In the genomic region with DNA sequence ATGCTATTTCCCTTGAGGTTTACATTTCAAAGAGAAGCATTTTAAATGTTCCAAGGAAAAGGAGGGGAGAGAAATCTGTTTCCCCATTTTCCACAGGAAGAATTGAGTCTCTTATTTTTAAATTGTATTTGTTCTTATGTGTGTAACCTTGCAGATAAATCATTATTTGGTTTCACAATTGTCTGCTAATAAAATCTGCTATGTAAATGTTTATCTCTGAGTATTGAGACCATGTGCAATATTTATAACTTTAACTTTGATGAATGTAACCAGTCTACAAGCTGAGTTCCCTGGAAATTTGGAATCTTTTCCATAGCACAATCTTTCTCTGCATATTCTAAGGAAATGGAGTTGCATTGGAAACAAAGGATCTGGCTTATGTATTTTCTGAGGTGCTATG, we compare ENCODE assay signal across 20 cellular contexts.
DNase-seq lines count a peak whose midpoint lies in the region; ATAC-seq and TF ChIP-seq lines count a peak whose summit lies in the region.
"Had no signal": no experiment of that assay in that cellular context is flagged by ENCODE, and none has a peak within 500 bp of the region (broad histone marks: within the 10 kb centered on the region; RNA-seq: fewer than 3 reads in every experiment).

No MANE protein-coding gene starts in this region.

- POLR2A ChIA-PET in WTC11 (lab: Charles Lee), result no interaction called here

- H3K9me3 Mint-ChIP-seq in WTC11, result peaks cover 26% of the 10 kb centered on the region
- H3K9me3 Mint-ChIP-seq: CD4-positive, alpha-beta T cell; CD8-positive, alpha-beta T cell had no signal

- DNase-seq in LNCaP clone FGC (ENCODE audit: low read depth) (peak; percentile 45), sigmoid colon (no peak), WTC11 (ENCODE audit: low spot score) (no peak), breast epithelium (ENCODE audit: low spot score in 2 of 2) (no peak), AG08396 (ENCODE audit: low spot score) (no peak)
- DNase-seq: 8988T; ACHN; AML-193; Caco-2; Calu3; CD4-positive, alpha-beta T cell; CD8-positive, alpha-beta T cell; DMS79 treated with DMSO at 0.1 percent for 48 hours; GF-D8 had no signal

- TF ChIP-seq CTCF in LNCaP clone FGC (IDR thresholded peaks at IDR 0.05; ENCODE audit: control insufficient read depth, extremely low read depth, insufficient read depth) (no peak), VCaP (conservative IDR thresholded peaks at IDR 0.05) (no peak), sigmoid colon (IDR thresholded peaks at IDR 0.05) (no peak), WTC11 (IDR thresholded peaks at IDR 0.05) (no peak), breast epithelium (IDR thresholded peaks at IDR 0.05) (no peak)

- no peaks in the 10 kb centered on the region for H3K27me3 Mint-ChIP-seq in WTC11 (ENCODE audit: low read depth)
- H3K27me3 Mint-ChIP-seq: B cell had no signal

- no peak for TF ChIP-seq POLR2A in sigmoid colon (IDR thresholded peaks at IDR 0.05)
- TF ChIP-seq POLR2A in breast epithelium (IDR thresholded peaks at IDR 0.05), result no peak

- H3K36me3 ChIP-seq in muscle layer of colon (ENCODE audit: insufficient read depth, low read length) (no peaks in the 10 kb centered on the region), sigmoid colon (no peaks in the 10 kb centered on the region), breast epithelium (no peaks in the 10 kb centered on the region)
- H3K36me3 ChIP-seq: BLaER1 treated with 17β-estradiol and CSF1 and Interleukin-3, amounts not matched to agents 10 nM and 100 nM had no signal

- CTCF ChIA-PET in WTC11 (lab: Charles Lee), result no interaction called here

- H3K27ac ChIP-seq in VCaP (peak overlapping the region; percentile 72), muscle layer of colon (ENCODE audit: low read depth, low read length) (peak overlapping the region; percentile 54), sigmoid colon (peak overlapping the region in 3 of 4 donors; percentile 28 to 57 (median 38)), breast epithelium (no peak overlapping the region)
- H3K27ac ChIP-seq: BLaER1 treated with 17β-estradiol and CSF1 and Interleukin-3, amounts not matched to agents 10 nM and 100 nM; C4-2B had no signal

- H3K9me3 ChIP-seq in muscle layer of colon (ENCODE audit: low read length) (no peaks in the 10 kb centered on the region), sigmoid colon (no peaks in the 10 kb centered on the region), breast epithelium (no peaks in the 10 kb centered on the region)
- H3K9me3 ChIP-seq: BLaER1 treated with 17β-estradiol and CSF1 and Interleukin-3, amounts not matched to agents 10 nM and 100 nM; Caco-2 had no signal

- ATAC-seq in WTC11, result no peak
- ATAC-seq in HG03139 (IDR thresholded peaks at IDR 0.05; ENCODE audit: unreplicated experiment), result no peak
- ATAC-seq: CD8-positive, alpha-beta T cell had no signal

- H3K27ac Mint-ChIP-seq in WTC11, result no peak overlapping the region
- H3K27ac Mint-ChIP-seq: B cell; CD4-positive, alpha-beta T cell; CD8-positive, alpha-beta T cell had no signal

- peaks cover 29% of the 10 kb centered on the region for H3K4me1 ChIP-seq in muscle layer of colon (ENCODE audit: insufficient read depth, low read length)
- H3K4me1 ChIP-seq in sigmoid colon, result peaks cover 0 to 48% (median 31%) of the 10 kb centered on the region in 4 donors
- no peaks in the 10 kb centered on the region for H3K4me1 ChIP-seq in breast epithelium
- H3K4me1 ChIP-seq: BLaER1 treated with 17β-estradiol and CSF1 and Interleukin-3, amounts not matched to agents 10 nM and 100 nM had no signal

- H3K27me3 ChIP-seq in muscle layer of colon (ENCODE audit: control insufficient read depth in 1 of 2, insufficient read depth in 2 of 2, low read length in 2 of 2) (no peaks in the 10 kb centered on the region), sigmoid colon (no peaks in the 10 kb centered on the region), breast epithelium (no peaks in the 10 kb centered on the region)
- H3K27me3 ChIP-seq: BLaER1 treated with 17β-estradiol and CSF1 and Interleukin-3, amounts not matched to agents 10 nM and 100 nM had no signal

- no peak overlapping the region for H3K9ac ChIP-seq in muscle layer of colon (ENCODE audit: low read length)
- H3K9ac ChIP-seq: BLaER1 treated with 17β-estradiol and CSF1 and Interleukin-3, amounts not matched to agents 10 nM and 100 nM had no signal

- no peak overlapping the region for H3K4me3 Mint-ChIP-seq in WTC11
- H3K4me3 Mint-ChIP-seq: B cell; CD4-positive, alpha-beta T cell; CD8-positive, alpha-beta T cell had no signal

- peaks cover 3% of the 10 kb centered on the region for H3K4me1 Mint-ChIP-seq in WTC11
- H3K4me1 Mint-ChIP-seq: B cell had no signal

- H3K4me3 ChIP-seq in LNCaP clone FGC (ENCODE audit: low read depth, low read length) (no peak overlapping the region), muscle layer of colon (ENCODE audit: low read depth in 1 of 2, low read length in 2 of 2) (no peak overlapping the region), sigmoid colon (no peak overlapping the region), breast epithelium (no peak overlapping the region)
- H3K4me3 ChIP-seq: BLaER1 treated with 17β-estradiol and CSF1 and Interleukin-3, amounts not matched to agents 10 nM and 100 nM had no signal

- intact Hi-C loops in sigmoid colon (cut with DNase I), result no loop called here
- intact Hi-C loops in breast epithelium (cut with DNase I; ENCODE audit: low total_unique reads), result no loop called here

- peaks cover 17% of the 10 kb centered on the region for H3K36me3 Mint-ChIP-seq in WTC11
- H3K36me3 Mint-ChIP-seq: CD8-positive, alpha-beta T cell had no signal

- TF ChIP-seq EP300 in sigmoid colon (IDR thresholded peaks at IDR 0.05), result no peak

TF ChIP-seq in WTC11, 78 proteins besides CTCF, POLR2A, EP300 and RAD21:
- TF ChIP-seq RORB (CRISPR knock-in tag; IDR thresholded peaks at IDR 0.05) (no peak), NFYB (CRISPR knock-in tag; conservative IDR thresholded peaks at IDR 0.05; ENCODE audit: low read depth) (no peak), NFATC4 (CRISPR knock-in tag; IDR thresholded peaks at IDR 0.05) (no peak), MYBL2 (CRISPR knock-in tag; IDR thresholded peaks at IDR 0.05) (no peak)
- TF ChIP-seq, protein P1, sequence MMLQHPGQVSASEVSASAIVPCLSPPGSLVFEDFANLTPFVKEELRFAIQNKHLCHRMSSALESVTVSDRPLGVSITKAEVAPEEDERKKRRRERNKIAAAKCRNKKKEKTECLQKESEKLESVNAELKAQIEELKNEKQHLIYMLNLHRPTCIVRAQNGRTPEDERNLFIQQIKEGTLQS (CRISPR knock-in tag; conservative IDR thresholded peaks at IDR 0.05), result no peak
- TF ChIP-seq, protein P2, sequence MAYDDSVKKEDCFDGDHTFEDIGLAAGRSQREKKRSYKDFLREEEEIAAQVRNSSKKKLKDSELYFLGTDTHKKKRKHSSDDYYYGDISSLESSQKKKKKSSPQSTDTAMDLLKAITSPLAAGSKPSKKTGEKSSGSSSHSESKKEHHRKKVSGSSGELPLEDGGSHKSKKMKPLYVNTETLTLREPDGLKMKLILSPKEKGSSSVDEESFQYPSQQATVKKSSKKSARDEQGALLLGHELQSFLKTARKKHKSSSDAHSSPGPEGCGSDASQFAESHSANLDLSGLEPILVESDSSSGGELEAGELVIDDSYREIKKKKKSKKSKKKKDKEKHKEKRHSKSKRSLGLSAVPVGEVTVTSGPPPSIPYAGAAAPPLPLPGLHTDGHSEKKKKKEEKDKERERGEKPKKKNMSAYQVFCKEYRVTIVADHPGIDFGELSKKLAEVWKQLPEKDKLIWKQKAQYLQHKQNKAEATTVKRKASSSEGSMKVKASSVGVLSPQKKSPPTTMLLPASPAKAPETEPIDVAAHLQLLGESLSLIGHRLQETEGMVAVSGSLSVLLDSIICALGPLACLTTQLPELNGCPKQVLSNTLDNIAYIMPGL (CRISPR knock-in tag; IDR thresholded peaks at IDR 0.05), result no peak

Comparison
In these comparisons a context has a peak if more than half of its experiments do, and no peak if none do; other contexts are left out.
1. H3K27ac ChIP-seq: peak in VCaP (single experiment), muscle layer of colon (single experiment) and sigmoid colon (3 of 4); none in breast epithelium (0 of 2).